Comparison of ENCODE assay signal across 18 cellular contexts in the genomic region with DNA sequence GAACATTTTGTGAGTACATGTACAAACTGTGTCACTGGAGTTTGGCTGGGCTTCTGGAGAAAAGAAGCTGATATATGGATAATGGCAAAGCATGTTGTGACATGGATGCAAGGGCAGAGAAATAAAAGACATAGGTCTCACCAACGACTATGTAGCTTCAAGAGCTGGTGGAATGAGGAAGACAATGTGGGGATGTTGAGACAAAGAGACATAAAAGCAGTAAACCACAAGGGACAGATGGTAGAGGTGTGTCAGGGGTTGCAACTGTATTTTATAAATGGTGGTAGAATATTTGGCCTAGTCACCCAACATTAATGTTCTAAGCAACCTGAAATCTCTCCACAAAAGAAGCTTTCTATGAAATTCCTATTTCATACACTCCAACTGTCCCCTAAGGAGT.
"Had no signal": no experiment of that assay in that cellular context is flagged by ENCODE, and none has a peak within 500 bp of the region (broad histone marks: within the 10 kb centered on the region; RNA-seq: fewer than 3 reads in every experiment).

No MANE protein-coding gene starts in this region.

- H3K4me1 ChIP-seq: lower lobe of right lung, parathyroid adenoma, transverse colon, vagina had no signal

- H3K79me2 ChIP-seq: parathyroid adenoma had no signal

- H3K36me3 ChIP-seq: lower lobe of right lung, transverse colon, vagina had no signal

- DNase-seq: activated B cell treated with CpG ODN at 0.5 μM for 24 hours; activated CD4-positive, alpha-beta memory T cell treated with anti-CD3 and anti-CD28 coated beads for 36 hours; activated CD4-positive, alpha-beta T cell treated with anti-CD3 and anti-CD28 coated beads for 4 hours; activated naive CD8-positive, alpha-beta T cell treated with anti-CD3 and anti-CD28 coated beads for 36 hours; activated T-cell treated with anti-CD3 and anti-CD28 coated beads for 4 hours; amniotic stem cell; caudate nucleus; effector memory CD8-positive, alpha-beta T cell; glutamatergic neuron; hippocampal formation; lower lobe of right lung; stimulated activated naive CD8-positive, alpha-beta T cell treated with anti-CD3 and anti-CD28 coated beads, Interleukin-15, Interleukin-2, amounts not matched to agents 100 U/mL and 50 U/mL, for 24 hours; T-helper 9 cell; transverse colon had no signal

- H3K27ac ChIP-seq: lower lobe of right lung, parathyroid adenoma, transverse colon, vagina had no signal

- ATAC-seq: effector memory CD8-positive, alpha-beta T cell; lower lobe of right lung; natural killer cell treated with Interleukin-12 subunit alpha and Interleukin-12 subunit beta and Interleukin-15 and Interleukin-18, amount 100 ng/mL, for 72 hours; stimulated activated naive CD8-positive, alpha-beta T cell treated with anti-CD3 and anti-CD28 coated beads, Interleukin-15, Interleukin-2, amounts not matched to agents 100 U/mL and 50 U/mL, for 24 hours had no signal

- H3K4me3 ChIP-seq: lower lobe of right lung, transverse colon, vagina had no signal

- H2AFZ ChIP-seq: parathyroid adenoma had no signal

- FAIRE-seq: islet of Langerhans had no signal

- H3K9ac ChIP-seq: parathyroid adenoma had no signal

- H3K9me3 ChIP-seq: lower lobe of right lung, transverse colon, vagina had no signal

- H3K27me3 ChIP-seq: transverse colon, vagina had no signal
